In the genomic region with DNA sequence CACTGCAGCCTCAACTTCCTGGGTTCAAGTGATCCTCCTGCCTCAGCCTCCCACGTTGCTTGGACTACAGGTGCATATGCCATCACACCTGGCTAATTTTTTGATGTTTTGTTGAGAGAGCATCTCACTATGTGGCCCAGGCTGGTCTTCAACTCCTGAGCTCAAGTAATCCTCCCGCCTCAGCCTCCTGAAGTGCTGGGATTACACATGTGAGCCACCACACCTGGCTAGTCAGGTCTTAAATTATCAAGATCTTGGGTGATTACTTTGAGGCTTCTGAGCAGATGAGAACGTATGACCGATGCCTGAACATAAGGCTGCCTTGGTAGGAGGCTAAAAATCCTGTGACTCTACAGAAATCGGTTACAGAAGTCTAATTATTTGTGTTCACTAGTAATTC, we compare ENCODE assay signal across 16 cellular contexts. TPM values are rescaled to one million over a fixed set of nuclear protein-coding genes. Genes with fewer than 3 reads are reported as not detected.
DNase-seq lines count a peak whose midpoint lies in the region; ATAC-seq, FAIRE-seq and TF ChIP-seq lines count a peak whose summit lies in the region.
"Had no signal": no experiment of that assay in that cellular context is flagged by ENCODE, and none has a peak within 500 bp of the region (broad histone marks: within the 10 kb centered on the region; RNA-seq: fewer than 3 reads in every experiment).

No MANE protein-coding gene starts in this region.

- H3K56ac ChIP-seq in IMR-90 (ENCODE audit: extremely low read depth, insufficient read depth, low read length), result no peak overlapping the region

- H3K23ac ChIP-seq in IMR-90 (ENCODE audit: low read depth, low read length), result no peak overlapping the region
- H3K23ac ChIP-seq in trophoblast cell (ENCODE audit: low read length), result no peak overlapping the region

- H2BK20ac ChIP-seq in IMR-90 (ENCODE audit: low read depth, low read length), result no peak overlapping the region; the same call in 1 of the 2 replicates

- no peak overlapping the region for H3K9ac ChIP-seq in IMR-90 (ENCODE audit: low read depth, low read length)
- H3K9ac ChIP-seq in trophoblast cell (ENCODE audit: low read length), result no peak overlapping the region
- H3K9ac ChIP-seq in GM23248, result no peak overlapping the region
- H3K9ac ChIP-seq: BLaER1 had no signal

- POLR2A ChIA-PET in A549 (lab: Yijun Ruan, JAX) (interaction anchor here (1.2 kb wide), 1 partner anchor 168 kb away, joined by 3 read pairs; the partner anchor contains the start of gene CCT2), IMR-90 (lab: Charles Lee; ENCODE audit: unreplicated experiment) (no interaction called here)

- H3K4ac ChIP-seq in IMR-90 (ENCODE audit: low read depth, low read length) (peak overlapping the region; percentile 51; the same call in 1 of the 2 replicates), trophoblast cell (ENCODE audit: low read depth, low read length) (peak overlapping the region; percentile 58)

- TF ChIP-seq RAD21 in A549 (conservative IDR thresholded peaks at IDR 0.05 in 1 of 2, IDR thresholded peaks at IDR 0.05 in 1 of 2) (no peak), IMR-90 (IDR thresholded peaks at IDR 0.05; ENCODE audit: low read length) (no peak)

- no peak overlapping the region for H2BK5ac ChIP-seq in IMR-90 (ENCODE audit: low read depth, low read length, poor library complexity, severe bottlenecking)
- peak overlapping the region; percentile 75 for H2BK5ac ChIP-seq in trophoblast cell (ENCODE audit: low read depth, low read length, poor library complexity)

- FAIRE-seq in A549 (lab: Jason Lieb, UNC), result no peak
- FAIRE-seq: H54 had no signal

- H2BK12ac ChIP-seq in trophoblast cell (ENCODE audit: low read length), result peak overlapping the region; percentile 86

- H3K27me3 ChIP-seq in IMR-90 (ENCODE audit: control insufficient read depth, insufficient read depth, low read length), result no peaks in the 10 kb centered on the region
- no peaks in the 10 kb centered on the region for H3K27me3 ChIP-seq in hepatocyte
- no peaks in the 10 kb centered on the region for H3K27me3 ChIP-seq in trophoblast cell (ENCODE audit: insufficient read depth, low read length)
- no peaks in the 10 kb centered on the region for H3K27me3 ChIP-seq in GM23248 (replicated peaks; ENCODE audit: insufficient read depth)
- H3K27me3 ChIP-seq: BLaER1 had no signal

- H3K4me1 ChIP-seq in A549 (peaks cover 26% of the 10 kb centered on the region), IMR-90 (ENCODE audit: control insufficient read depth, insufficient read depth, low read length) (peaks cover 11% of the 10 kb centered on the region), hepatocyte (ENCODE audit: insufficient read depth) (peaks cover 23% of the 10 kb centered on the region), trophoblast cell (ENCODE audit: control insufficient read depth in 1 of 2, insufficient read depth in 2 of 2, low read length in 2 of 2) (peaks cover 16 to 20% of the 10 kb centered on the region in 2 experiments), GM23248 (ENCODE audit: insufficient read depth) (peaks cover 12% of the 10 kb centered on the region)
- H3K4me1 ChIP-seq: BLaER1 had no signal

- H4K91ac ChIP-seq in IMR-90 (ENCODE audit: insufficient read depth, low read depth, low read length), result no peak overlapping the region; the same call in 1 of the 2 replicates
- peak overlapping the region; percentile 57 for H4K91ac ChIP-seq in trophoblast cell (ENCODE audit: low read depth, low read length)

- in situ Hi-C loops in IMR-90 (cut with MboI; ENCODE audit: low sequenced_read_pairs) (no loop called here), GM23248 (cut with MboI) (no loop called here)

- H4K8ac ChIP-seq in IMR-90 (ENCODE audit: low read depth in 2 of 2, low read length in 2 of 2) (no peak overlapping the region), trophoblast cell (ENCODE audit: low read depth, low read length) (peak overlapping the region; percentile 16)

- H2AK5ac ChIP-seq in IMR-90 (ENCODE audit: low read depth, low read length) (peak overlapping the region; percentile 82), trophoblast cell (ENCODE audit: low read length) (peak overlapping the region; percentile 84)

- DNase-seq in A549 (ENCODE audit: low read depth in 1 of 2, low spot score in 1 of 2) (no peak), IMR-90 (no peak), hepatocyte (ENCODE audit: low spot score) (no peak), trophoblast cell (peak; percentile 35 to 60), GM23248 (no peak), NCI-H2029 treated with DMSO at 0.1 percent for 48 hours (lab: John Stamatoyannopoulos, UW) (no peak)
- DNase-seq: Calu3; CD4-positive, alpha-beta memory T cell; DMS79 treated with DMSO at 0.1 percent for 48 hours; GF-D8; HCEC 1CT; KG1 had no signal

- H4K20me1 ChIP-seq in IMR-90 (ENCODE audit: insufficient read depth, low read length), result no peaks in the 10 kb centered on the region
- H4K20me1 ChIP-seq in hepatocyte (ENCODE audit: insufficient read depth, poor library complexity, severe bottlenecking), result no peaks in the 10 kb centered on the region
- no peaks in the 10 kb centered on the region for H4K20me1 ChIP-seq in GM23248 (ENCODE audit: insufficient read depth)
- H4K20me1 ChIP-seq: BLaER1 had no signal

- H3K4me2 ChIP-seq in A549, result peak overlapping the region; percentile 48
- H3K4me2 ChIP-seq in IMR-90 (ENCODE audit: low read depth, low read length), result no peak overlapping the region
- peak overlapping the region; percentile 64 for H3K4me2 ChIP-seq in hepatocyte
- no peak overlapping the region for H3K4me2 ChIP-seq in trophoblast cell (ENCODE audit: low read length)
- no peak overlapping the region for H3K4me2 ChIP-seq in GM23248 (ENCODE audit: unreplicated experiment)
- H3K4me2 ChIP-seq: BLaER1 had no signal

- no TSS peak for BruUV-seq in IMR-90 (replicated peaks; lab: Mats Ljungman, UMichigan)

- TF ChIP-seq EP300 in A549 (IDR thresholded peaks at IDR 0.05), result no peak

- no peak overlapping the region for H3K18ac ChIP-seq in IMR-90 (ENCODE audit: low read depth, low read length)
- H3K18ac ChIP-seq in trophoblast cell (ENCODE audit: low read length), result peak overlapping the region; percentile 46

- no peak overlapping the region for H3K4me3 ChIP-seq in A549
- H3K4me3 ChIP-seq in IMR-90 (ENCODE audit: insufficient read depth, low read depth, low read length), result no peak overlapping the region
- no peak overlapping the region for H3K4me3 ChIP-seq in hepatocyte
- no peak overlapping the region for H3K4me3 ChIP-seq in trophoblast cell (ENCODE audit: low read depth, low read length)
- no peak overlapping the region for H3K4me3 ChIP-seq in GM23248
- H3K4me3 ChIP-seq: BLaER1 had no signal

- H2BK15ac ChIP-seq in IMR-90 (ENCODE audit: low read depth, low read length), result 0 out of 3 replicates have a peak overlapping the region, but pooled peaks have one; percentile 12

- no peak overlapping the region for H2AK9ac ChIP-seq in IMR-90 (replicated peaks; ENCODE audit: low read depth, low read length, poor library complexity)

- H3K36me3 ChIP-seq in IMR-90 (ENCODE audit: control insufficient read depth, insufficient read depth, low read length) (no peaks in the 10 kb centered on the region), hepatocyte (replicated peaks; ENCODE audit: insufficient read depth, low read depth) (no peaks in the 10 kb centered on the region), trophoblast cell (ENCODE audit: control insufficient read depth in 1 of 2, insufficient read depth in 2 of 2, low read length in 2 of 2) (no peaks in the 10 kb centered on the region), GM23248 (ENCODE audit: low read depth) (no peaks in the 10 kb centered on the region)

- dilution Hi-C loops in IMR-90 (cut with HindIII; ENCODE audit: low sequenced_read_pairs, unreplicated experiment), result no loop called here

- intact Hi-C loops in IMR-90 (cut with micrococcal nuclease), result loop anchor here (5.0 kb wide), 1 partner anchor 55 kb away; the partner anchor contains the start of gene FRS2

- H3K79me2 ChIP-seq in hepatocyte, result no peaks in the 10 kb centered on the region
- H3K79me2 ChIP-seq in trophoblast cell (ENCODE audit: control insufficient read depth, insufficient read depth, low read length, poor library complexity), result no peaks in the 10 kb centered on the region
- no peaks in the 10 kb centered on the region for H3K79me2 ChIP-seq in GM23248 (ENCODE audit: insufficient read depth)

- CTCF ChIA-PET in A549 (lab: Yijun Ruan, JAX) (interaction anchor here (0.9 to 1.8 kb wide), 3 partner anchors 30 to 154 kb away, joined by 3 to 6 read pairs (median 3); no protein-coding TSS in a partner anchor), IMR-90 (lab: Yijun Ruan, JAX) (interaction anchor here (0.9 kb wide), 1 partner anchor 154 kb away, joined by 3 read pairs; no protein-coding TSS in a partner anchor)

- 85% methylated on average over 5 of the region's 5 CpGs for WGBS in A549 (ENCODE audit: missing lambda C conversion rate)
- 100% methylated on average over 1 of the region's 5 CpGs; no CpG with 5 or more reads in 1 of the 2 experiments for WGBS in IMR-90 (ENCODE audit: extremely low coverage in 2 of 2, insufficient read length in 1 of 2), 2 experiments
- WGBS in hepatocyte (ENCODE audit: low lambda C conversion rate, missing lambda C conversion rate), result 76% methylated on average over 5 of the region's 5 CpGs
- no CpG with 5 or more reads among the region's 5 CpGs for WGBS in trophoblast cell (ENCODE audit: extremely low coverage, insufficient coverage, insufficient read length)
- 96% methylated on average over 5 of the region's 5 CpGs for WGBS in GM23248 (ENCODE audit: low coverage in 1 of 2, low lambda C conversion rate in 2 of 2, missing lambda C conversion rate in 2 of 2), 2 experiments

- H3K9me2 ChIP-seq in hepatocyte (replicated peaks; ENCODE audit: insufficient read depth) (no peaks in the 10 kb centered on the region), GM23248 (ENCODE audit: insufficient read depth) (no peaks in the 10 kb centered on the region)

- H3K27ac ChIP-seq in A549, result peak overlapping the region; percentile 7 to 49; a peak in 2 of 6 replicates
- no peak overlapping the region for H3K27ac ChIP-seq in IMR-90 (ENCODE audit: insufficient read depth, low read length)
- H3K27ac ChIP-seq in hepatocyte, result peak overlapping the region; percentile 81
- no peak overlapping the region for H3K27ac ChIP-seq in trophoblast cell (ENCODE audit: low read depth, low read length)
- H3K27ac ChIP-seq in GM23248, result no peak overlapping the region
- H3K27ac ChIP-seq: BLaER1, HL-60 had no signal

- H2AFZ ChIP-seq in IMR-90 (replicated peaks; ENCODE audit: low read length, poor library complexity), result no peak overlapping the region
- H2AFZ ChIP-seq in hepatocyte, result no peak overlapping the region
- H2AFZ ChIP-seq in trophoblast cell (ENCODE audit: insufficient read depth, low read length, poor library complexity), result no peak overlapping the region
- no peak overlapping the region for H2AFZ ChIP-seq in GM23248

- no peak for TF ChIP-seq CTCF in A549 (IDR thresholded peaks at IDR 0.05)
- no peak for TF ChIP-seq CTCF in IMR-90 (conservative IDR thresholded peaks at IDR 0.05; ENCODE audit: low read depth, low read length)
- no peak for TF ChIP-seq CTCF in hepatocyte (IDR thresholded peaks at IDR 0.05; ENCODE audit: poor library complexity)

- peaks cover 7% of the 10 kb centered on the region; the same call in 1 of the 2 replicates for H3K9me1 ChIP-seq in IMR-90 (ENCODE audit: insufficient read depth, low read length)

- H3K14ac ChIP-seq in IMR-90 (replicated peaks; ENCODE audit: low read depth, low read length) (0 out of 2 replicates have a peak overlapping the region, but pooled peaks have one; percentile 28), trophoblast cell (ENCODE audit: low read length) (peak overlapping the region; percentile 67)

- ATAC-seq in A549 (no peak), IMR-90 (ENCODE audit: low read depth) (no peak), GM19455 (IDR thresholded peaks at IDR 0.05; ENCODE audit: unreplicated experiment) (no peak)

- H4K12ac ChIP-seq in trophoblast cell (ENCODE audit: low read depth, low read length), result no peak overlapping the region

- H3F3A ChIP-seq in GM23248 (ENCODE audit: insufficient read depth), result peaks cover 9% of the 10 kb centered on the region

- H4K5ac ChIP-seq in IMR-90 (ENCODE audit: low read depth, low read length), result no peak overlapping the region

- peaks cover 0 to 3% of the 10 kb centered on the region in 2 experiments; a peak in 1 of 4 replicates for H3K79me1 ChIP-seq in IMR-90 (ENCODE audit: low read depth in 1 of 2, low read length in 2 of 2)
- H3K79me1 ChIP-seq in trophoblast cell (ENCODE audit: low read length), result peaks cover 20% of the 10 kb centered on the region

- H3K9me3 ChIP-seq in A549, result no peaks in the 10 kb centered on the region
- no peaks in the 10 kb centered on the region for H3K9me3 ChIP-seq in IMR-90 (ENCODE audit: control insufficient read depth, insufficient read depth, low read length)
- no peaks in the 10 kb centered on the region for H3K9me3 ChIP-seq in hepatocyte (ENCODE audit: low read depth)
- no peaks in the 10 kb centered on the region for H3K9me3 ChIP-seq in trophoblast cell (ENCODE audit: insufficient read depth, low read depth, low read length)
- H3K9me3 ChIP-seq in GM23248 (ENCODE audit: low read depth), result no peaks in the 10 kb centered on the region
- H3K9me3 ChIP-seq: BLaER1 had no signal

- no peak for TF ChIP-seq POLR2A in A549 (IDR thresholded peaks at IDR 0.05; ENCODE audit: low read length)
- TF ChIP-seq POLR2A in IMR-90 (IDR thresholded peaks at IDR 0.05; ENCODE audit: low read depth, low read length), result no peak

- no peak overlapping the region; the same call in 1 of the 2 replicates for H2BK120ac ChIP-seq in IMR-90 (ENCODE audit: low read depth, low read length)
- peak overlapping the region; percentile 81 for H2BK120ac ChIP-seq in trophoblast cell (ENCODE audit: insufficient read depth, low read length, poor library complexity)

RNA-seq across cellular contexts. Expression of gene FRS2, which starts 53.0 kb away (rescaled TPM):
- polyA plus RNA-seq in A549 (2011; rRNA removed) (23.5 and 28.6 TPM in 2 replicates), A549 (2017; fragmentation: RNase III; extraction: RNeasy Plus Mini Kit Qiagen cat#74134 plus additional on column Dnase treatment) (13.3 to 14.9 TPM (median 14.1 TPM) in 3 replicates), IMR-90 (2012; rRNA removed) (12.4 and 13.0 TPM in 2 replicates), hepatocyte (14.7 and 17.3 TPM in 2 replicates), GM23248 (2016; fragmentation: Nextera tagmentation; extraction: Ambion mirVana) (21.7 and 25.5 TPM in 2 replicates)
- 5.4 and 5.8 TPM in 2 replicates for polyA plus RNA-seq in A549 (2012; cell fraction: cytosol; rRNA removed)
- polyA plus RNA-seq in A549 (2012; cell fraction: nucleus; rRNA removed), result 4.6 and 6.9 TPM in 2 replicates
- 23.8 and 26.8 TPM in 2 replicates for polyA minus RNA-seq in A549 (2011; rRNA and poly(A)+ RNA removed)
- total RNA-seq in IMR-90 (2012; rRNA removed) (58.3 and 65.8 TPM in 2 replicates), hepatocyte (51.0 and 76.4 TPM in 2 replicates)
- polyA plus RNA-seq in IMR-90 (2012; cell fraction: cytosol; rRNA removed), result 2.9 and 5.7 TPM in 2 replicates
- polyA plus RNA-seq in IMR-90 (2012; cell fraction: nucleus; rRNA removed; ENCODE audit: low replicate concordance), result 4.4 and 27.1 TPM in 2 replicates
- 19.9 and 20.5 TPM in 2 replicates for polyA plus RNA-seq in trophoblast cell (2013)
- total RNA-seq in GM23248 (2014; rRNA removed; shearing (Covaris generic)), result 41.2 and 79.5 TPM in 2 replicates

RNA-seq across cellular contexts. Expression of gene YEATS4, which starts 57.7 kb away (rescaled TPM):
- polyA plus RNA-seq in A549 (2011; rRNA removed) (43.4 and 70.1 TPM in 2 replicates), A549 (2017; fragmentation: RNase III; extraction: RNeasy Plus Mini Kit Qiagen cat#74134 plus additional on column Dnase treatment) (40.6 to 42.2 TPM (median 41.7 TPM) in 3 replicates), IMR-90 (2012; rRNA removed) (6.9 and 10.0 TPM in 2 replicates), hepatocyte (16.2 and 25.2 TPM in 2 replicates), GM23248 (2016; fragmentation: Nextera tagmentation; extraction: Ambion mirVana) (17.2 and 17.5 TPM in 2 replicates)
- polyA plus RNA-seq in A549 (2012; cell fraction: cytosol; rRNA removed), result 40.0 and 44.4 TPM in 2 replicates
- polyA plus RNA-seq in A549 (2012; cell fraction: nucleus; rRNA removed), result 41.4 and 92.6 TPM in 2 replicates
- 9.3 and 12.9 TPM in 2 replicates for polyA minus RNA-seq in A549 (2011; rRNA and poly(A)+ RNA removed)
- total RNA-seq in IMR-90 (2012; rRNA removed) (15.1 and 17.8 TPM in 2 replicates), hepatocyte (47.2 and 58.2 TPM in 2 replicates)
- 23.0 and 30.8 TPM in 2 replicates for polyA plus RNA-seq in IMR-90 (2012; cell fraction: cytosol; rRNA removed)
- polyA plus RNA-seq in IMR-90 (2012; cell fraction: nucleus; rRNA removed; ENCODE audit: low replicate concordance), result 7.0 and 14.9 TPM in 2 replicates
- 13.2 and 13.5 TPM in 2 replicates for polyA plus RNA-seq in trophoblast cell (2013)
- total RNA-seq in GM23248 (2014; rRNA removed; shearing (Covaris generic)), result 21.6 and 60.4 TPM in 2 replicates

Comparison
In these comparisons a context has a peak if more than half of its experiments do, and no peak if none do; other contexts are left out.
1. DNase-seq: peak in trophoblast cell (2 of 2); none in A549 (0 of 2), IMR-90 (single experiment), hepatocyte (single experiment), GM23248 (single experiment) and NCI-H2029 treated with DMSO at 0.1 percent for 48 hours (single experiment).
2. H3K27ac ChIP-seq: peak in A549 (2 of 2) and hepatocyte (single experiment); none in IMR-90 (single experiment), trophoblast cell (single experiment) and GM23248 (single experiment).
3. H3K4me2 ChIP-seq: peak in A549 (single experiment) and hepatocyte (single experiment); none in IMR-90 (single experiment), trophoblast cell (single experiment) and GM23248 (single experiment).